24 cellular contexts compared by ENCODE assay signal in genomic region chr13:72637561-72637960, GRCh38.
"Had no signal": no experiment of that assay in that cellular context is flagged by ENCODE, and none has a peak within 500 bp of the region (broad histone marks: within the 10 kb centered on the region; RNA-seq: fewer than 3 reads in every experiment).

No MANE protein-coding gene starts in this region.

- H3K9me3 ChIP-seq: adrenal gland, ascending aorta, colonic mucosa, heart left ventricle, lower lobe of right lung, ovary, prostate gland, right atrium auricular region, suprapubic skin, vagina had no signal

- DNase-seq: activated CD4-positive, alpha-beta T cell treated with anti-CD3 and anti-CD28 coated beads for 36 hours; activated CD4-positive, alpha-beta T cell treated with anti-CD3 and anti-CD28 coated beads, Interleukin-2, amount 50 U/mL, for 48 hours; activated CD8-positive, alpha-beta memory T cell treated with anti-CD3 and anti-CD28 coated beads, Interleukin-2, amount 50 U/mL, for 48 hours; activated naive CD4-positive, alpha-beta T cell; activated T-cell treated with anti-CD3 and anti-CD28 coated beads, Interleukin-2, amount 50 U/mL, for 4 hours; adrenal gland; colonic mucosa; dorsolateral prefrontal cortex; heart left ventricle; kidney; lower lobe of right lung; naive thymus-derived CD8-positive, alpha-beta T cell; ovary; stimulated activated CD4-positive, alpha-beta T cell treated with anti-CD3 and anti-CD28 coated beads, Interleukin-12 subunit alpha, Interleukin-12 subunit beta, amount 100 ng/mL, for 4 hours; stomach; T-helper 9 cell had no signal

- H3K4me3 ChIP-seq: adrenal gland, ascending aorta, colonic mucosa, dorsolateral prefrontal cortex, heart left ventricle, lower lobe of right lung, ovary, prostate gland, right atrium auricular region, stomach, suprapubic skin, vagina had no signal

- H3K27me3 Mint-ChIP-seq: activated CD4-positive, alpha-beta T cell treated with anti-CD3 and anti-CD28 coated beads for 36 hours; activated naive CD8-positive, alpha-beta T cell; type B pancreatic cell had no signal

- H3K27ac ChIP-seq: adrenal gland, ascending aorta, colonic mucosa, dorsolateral prefrontal cortex, heart left ventricle, lower lobe of right lung, ovary, prostate gland, right atrium auricular region, stomach, suprapubic skin, vagina had no signal

- H3K27me3 ChIP-seq: adrenal gland, ascending aorta, colonic mucosa, heart left ventricle, ovary, right atrium auricular region, stomach, suprapubic skin, vagina had no signal

- H3K9me3 Mint-ChIP-seq: activated T-cell treated with anti-CD3 and anti-CD28 coated beads, Interleukin-2, amount 50 U/mL, for 4 hours; activated T-helper 2 cell treated with anti-CD3 and anti-CD28 coated beads, Interferon-gamma antibody, Interleukin-2, Interleukin-4, amounts not matched to agents 10 μg/mL and 5 μg/mL and 100 μg/mL, durations not matched to agents 14 hours and 24 hours and 36 hours; naive thymus-derived CD8-positive, alpha-beta T cell had no signal

- H3K4me1 ChIP-seq: adrenal gland, ascending aorta, colonic mucosa, heart left ventricle, lower lobe of right lung, prostate gland, right atrium auricular region, stomach, suprapubic skin, vagina had no signal

- H3K4me1 Mint-ChIP-seq: activated CD4-positive, alpha-beta T cell treated with anti-CD3 and anti-CD28 coated beads for 36 hours had no signal

- H3K27ac Mint-ChIP-seq: activated CD4-positive, alpha-beta T cell treated with anti-CD3 and anti-CD28 coated beads for 36 hours; activated naive CD8-positive, alpha-beta T cell; activated T-helper 2 cell treated with anti-CD3 and anti-CD28 coated beads, Interferon-gamma antibody, Interleukin-2, Interleukin-4, amounts not matched to agents 10 μg/mL and 5 μg/mL and 100 μg/mL, durations not matched to agents 14 hours and 24 hours and 36 hours; naive thymus-derived CD8-positive, alpha-beta T cell; type B pancreatic cell had no signal

- H3K36me3 ChIP-seq: adrenal gland, ascending aorta, colonic mucosa, heart left ventricle, lower lobe of right lung, ovary, prostate gland, right atrium auricular region, stomach, suprapubic skin, vagina had no signal

- H3K36me3 Mint-ChIP-seq: activated naive CD8-positive, alpha-beta T cell; naive thymus-derived CD8-positive, alpha-beta T cell; type B pancreatic cell had no signal

- H3K4me3 Mint-ChIP-seq: activated CD4-positive, alpha-beta T cell treated with anti-CD3 and anti-CD28 coated beads for 36 hours; activated naive CD8-positive, alpha-beta T cell; activated T-cell treated with anti-CD3 and anti-CD28 coated beads, Interleukin-2, amount 50 U/mL, for 4 hours; naive thymus-derived CD8-positive, alpha-beta T cell; type B pancreatic cell had no signal
